8 cellular contexts compared by ENCODE assay signal in the genomic region with DNA sequence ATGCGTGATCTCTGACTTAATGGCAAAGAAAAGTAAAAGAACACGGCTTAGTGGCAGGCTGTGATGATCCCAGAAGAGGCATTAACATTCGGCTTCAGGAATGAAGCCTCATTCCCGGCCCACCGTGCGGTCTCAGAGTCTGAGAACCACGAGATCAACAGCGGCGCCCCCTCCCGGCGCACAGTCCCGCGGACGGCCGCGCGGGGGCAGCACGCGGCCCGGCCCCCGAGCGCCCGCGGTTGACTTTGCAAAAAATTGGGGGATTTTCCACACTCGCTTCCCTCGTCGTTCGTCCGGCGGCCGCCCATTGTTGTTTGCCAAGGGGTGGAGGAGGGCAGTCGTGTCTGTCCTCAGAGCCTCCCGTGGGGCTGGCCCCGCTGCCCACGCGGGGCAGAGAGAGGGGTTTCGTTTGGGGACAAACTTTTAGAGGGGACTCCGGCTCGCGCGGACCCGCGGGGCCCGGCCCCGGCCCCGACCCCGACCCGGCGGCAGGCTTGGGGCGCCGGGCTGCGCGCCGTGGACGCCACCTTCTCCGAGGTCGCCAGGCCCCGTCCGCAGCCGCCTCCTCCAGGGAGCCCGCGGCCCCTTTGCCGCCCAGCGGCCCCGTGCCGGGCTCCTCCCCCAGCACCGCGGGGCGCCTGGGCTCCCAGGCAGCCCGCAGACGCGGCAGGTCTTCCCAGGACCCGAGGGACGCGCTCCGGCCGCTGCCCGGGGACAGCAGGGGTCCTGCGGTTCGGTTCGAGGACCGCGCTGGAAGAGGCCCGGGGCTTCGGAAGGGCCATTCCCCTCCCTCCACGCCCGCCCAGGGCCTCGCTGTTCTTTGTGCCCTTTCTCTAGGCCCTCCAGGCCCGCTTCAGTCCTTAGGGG. TPM values are rescaled to one million over a fixed set of nuclear protein-coding genes. Genes with fewer than 3 reads are reported as not detected.
DNase-seq lines count a peak whose midpoint lies in the region; ATAC-seq and TF ChIP-seq lines count a peak whose summit lies in the region.

No MANE protein-coding gene starts in this region.

- H3K27ac Mint-ChIP-seq in IgD-negative memory B cell = peak overlapping the region in 2 of 3 donors; percentile 50 to 90

- H3K36me3 Mint-ChIP-seq in IgD-negative memory B cell = no peaks in the 10 kb centered on the region

- no peaks in the 10 kb centered on the region for H3K27me3 Mint-ChIP-seq in IgD-negative memory B cell

- TF ChIP-seq POLR2A in gastroesophageal sphincter (IDR thresholded peaks at IDR 0.05) = peak; percentile 18 to 42
- peak in 1 of 2 donors; percentile 57 for TF ChIP-seq POLR2A in suprapubic skin (IDR thresholded peaks at IDR 0.05)

- H3K4me3 ChIP-seq in gastroesophageal sphincter (peak overlapping the region; percentile 33 to 70), suprapubic skin (peak overlapping the region; percentile 76)

- TF ChIP-seq CTCF in gastroesophageal sphincter (IDR thresholded peaks at IDR 0.05) (peak in 3 of 4 experiments; percentile 96 to 98 (median 98)), suprapubic skin (IDR thresholded peaks at IDR 0.05) (peak; percentile 92 to 99)

- H3K4me1 ChIP-seq in gastroesophageal sphincter = peaks cover 0 to 61% (median 19%) of the 10 kb centered on the region in 3 donors
- H3K4me1 ChIP-seq in suprapubic skin = peaks cover 40% of the 10 kb centered on the region

- no peak for TF ChIP-seq EP300 in gastroesophageal sphincter (IDR thresholded peaks at IDR 0.05)
- no peak for TF ChIP-seq EP300 in suprapubic skin (IDR thresholded peaks at IDR 0.05)

- no peaks in the 10 kb centered on the region for H3K27me3 ChIP-seq in gastroesophageal sphincter
- H3K27me3 ChIP-seq in suprapubic skin = no peaks in the 10 kb centered on the region

- H3K4me1 Mint-ChIP-seq in IgD-negative memory B cell = peaks cover 7 to 13% (median 9%) of the 10 kb centered on the region in 3 donors

- H3K36me3 ChIP-seq in gastroesophageal sphincter (no peaks in the 10 kb centered on the region), suprapubic skin (no peaks in the 10 kb centered on the region)

- peak overlapping the region in 3 of 4 donors; percentile 68 to 85 (median 80) for H3K27ac ChIP-seq in gastroesophageal sphincter
- H3K27ac ChIP-seq in suprapubic skin = peak overlapping the region; percentile 93

- no peaks in the 10 kb centered on the region for H3K9me3 Mint-ChIP-seq in IgD-negative memory B cell

- WGBS in gastroesophageal sphincter (ENCODE audit: low coverage in 1 of 2), 2 donors = 27% methylated on average over 6 of the region's 89 CpGs; no CpG with 5 or more reads in 1 of the 2 donors
- WGBS in suprapubic skin = 1% methylated on average over 33 of the region's 89 CpGs

- peak overlapping the region; percentile 70 to 91 (median 80) for H3K4me3 Mint-ChIP-seq in IgD-negative memory B cell

- H3K9me3 ChIP-seq in gastroesophageal sphincter (no peaks in the 10 kb centered on the region), suprapubic skin (no peaks in the 10 kb centered on the region)

- DNase-seq in EL (peak; percentile 82), SHP77 treated with DMSO at 0.1 percent for 48 hours (lab: John Stamatoyannopoulos, UW) (peak; percentile 48), activated gamma-delta T cell treated with Interleukin-2 at 50 U/mL for 16 hours (peak; percentile 72), occipital lobe (lab: John Stamatoyannopoulos, UW) (peak; percentile 84), suprapubic skin (ENCODE audit: low spot score in 2 of 2) (peak; percentile 91 to 94)

- ATAC-seq in GM21619 (IDR thresholded peaks at IDR 0.05; ENCODE audit: unreplicated experiment) (peak; percentile 44), gastroesophageal sphincter (peak; percentile 74)

RNA-seq across cellular contexts. Expression of gene HS6ST1, which starts 3.3 kb away (rescaled TPM):
- 4.3 TPM for polyA plus RNA-seq in IgD-negative memory B cell
- 10 to 100 TPM; 20.5 to 43.6 (median 32.1) TPM for total RNA-seq in gastroesophageal sphincter
- total RNA-seq in occipital lobe = 85.5 TPM
- 10 to 100 TPM; 55.7 to 75.0 (median 67.3) TPM for total RNA-seq in suprapubic skin

Comparison
In these comparisons a context has a peak if more than half of its experiments do, and no peak if none do; other contexts are left out.
1. Peak in every context shown above with its lines: DNase-seq, ATAC-seq, H3K4me3 ChIP-seq and H3K27ac ChIP-seq.